In the genomic region with DNA sequence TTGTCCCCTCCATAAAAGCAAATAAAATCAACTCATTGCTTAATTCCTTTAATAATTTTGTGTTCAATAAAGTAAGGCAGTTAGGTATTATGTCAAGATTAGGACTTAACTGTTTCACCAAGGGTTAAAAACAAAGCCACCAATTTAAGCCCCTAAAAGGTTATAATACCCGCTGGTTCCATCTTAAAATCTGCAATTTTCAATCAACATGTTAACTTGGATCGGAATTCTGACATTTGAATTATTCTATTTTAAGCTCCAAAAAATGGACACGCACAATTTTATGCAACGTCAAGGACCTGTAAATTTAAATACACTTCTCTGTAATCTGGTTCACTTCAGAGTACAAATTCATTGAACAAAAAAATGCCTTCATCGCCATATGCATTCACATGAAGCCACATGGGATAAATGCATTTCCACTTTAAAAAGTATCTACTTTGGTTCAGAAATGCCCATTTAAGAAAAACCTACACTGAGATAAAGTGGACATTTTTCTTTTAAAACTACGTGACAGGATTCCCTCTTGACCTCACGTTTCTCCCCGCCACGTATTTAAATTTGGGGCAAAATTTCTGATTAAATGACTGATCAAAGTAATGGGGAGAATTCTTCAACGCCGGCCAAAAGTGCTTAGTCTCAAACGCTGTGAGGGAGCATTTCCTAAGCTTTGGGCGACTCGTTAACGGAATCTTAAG, we compare ENCODE assay signal across 8 cellular contexts. TPM values are rescaled to one million over a fixed set of nuclear protein-coding genes. Genes with fewer than 3 reads are reported as not detected.
DNase-seq lines count a peak whose midpoint lies in the region; ATAC-seq and TF ChIP-seq lines count a peak whose summit lies in the region.

No MANE protein-coding gene starts in this region.

- no peaks in the 10 kb centered on the region for H4K20me1 ChIP-seq in SU-DHL-6 (ENCODE audit: low read depth, low read length)
- H4K20me1 ChIP-seq in fibroblast of lung (ENCODE audit: control insufficient read depth, extremely low read depth, insufficient read depth, low read length): no peaks in the 10 kb centered on the region

- H3K79me2 ChIP-seq in SU-DHL-6 (ENCODE audit: insufficient read depth, low read length): peaks cover 61% of the 10 kb centered on the region
- H3K79me2 ChIP-seq in fibroblast of lung (ENCODE audit: control insufficient read depth, insufficient read depth, low read length): peaks cover 53% of the 10 kb centered on the region

- no peaks in the 10 kb centered on the region for H3K9me3 Mint-ChIP-seq in activated naive CD4-positive, alpha-beta T cell treated with anti-CD3 and anti-CD28 coated beads for 36 hours

- H3K27ac Mint-ChIP-seq in activated naive CD4-positive, alpha-beta T cell treated with anti-CD3 and anti-CD28 coated beads for 36 hours: peak overlapping the region; percentile 100

- H3F3A ChIP-seq in SU-DHL-6 (ENCODE audit: insufficient read depth): peaks cover 15% of the 10 kb centered on the region

- H3K9me3 ChIP-seq in SU-DHL-6 (ENCODE audit: insufficient read depth, low read length) (no peaks in the 10 kb centered on the region), fibroblast of lung (ENCODE audit: control insufficient read depth, insufficient read depth, low read depth, low read length) (no peaks in the 10 kb centered on the region)

- H3K36me3 ChIP-seq in SU-DHL-6 (ENCODE audit: low read length): no peaks in the 10 kb centered on the region
- no peaks in the 10 kb centered on the region for H3K36me3 ChIP-seq in fibroblast of lung (ENCODE audit: control insufficient read depth, insufficient read depth, low read length)
- peaks cover 3% of the 10 kb centered on the region for H3K36me3 ChIP-seq in rectal smooth muscle tissue (ENCODE audit: control insufficient read depth, insufficient read depth, low read length)

- peaks cover 35% of the 10 kb centered on the region for H3K4me1 Mint-ChIP-seq in activated naive CD4-positive, alpha-beta T cell treated with anti-CD3 and anti-CD28 coated beads for 36 hours (ENCODE audit: low read depth)

- peak overlapping the region; percentile 96 for H3K4me3 Mint-ChIP-seq in activated naive CD4-positive, alpha-beta T cell treated with anti-CD3 and anti-CD28 coated beads for 36 hours

- no peak for TF ChIP-seq CTCF in SU-DHL-6 (IDR thresholded peaks at IDR 0.05; ENCODE audit: insufficient read depth, low read length, poor library complexity, severe bottlenecking)
- TF ChIP-seq CTCF in fibroblast of lung (conservative IDR thresholded peaks at IDR 0.05 in 1 of 2, IDR thresholded peaks at IDR 0.05 in 1 of 2; ENCODE audit: low read depth in 1 of 2, low read length in 2 of 2): no peak

- no peaks in the 10 kb centered on the region for H3K9me2 ChIP-seq in SU-DHL-6 (replicated peaks; ENCODE audit: insufficient read depth, low read length)

- H3K27ac ChIP-seq in SU-DHL-6 (ENCODE audit: low read depth, low read length) (peak overlapping the region; percentile 98), fibroblast of lung (ENCODE audit: insufficient read depth, low read length) (peak overlapping the region; percentile 91), rectal smooth muscle tissue (ENCODE audit: low read depth, low read length) (peak overlapping the region; percentile 94)

- H3K4me1 ChIP-seq in fibroblast of lung (ENCODE audit: control insufficient read depth, extremely low read depth, insufficient read depth, low read length): peaks cover 3% of the 10 kb centered on the region
- H3K4me1 ChIP-seq in rectal smooth muscle tissue (ENCODE audit: control insufficient read depth, insufficient read depth, low read length): peaks cover 3% of the 10 kb centered on the region

- H3K4me2 ChIP-seq in SU-DHL-6 (ENCODE audit: low read depth, low read length, poor library complexity, severe bottlenecking): peak overlapping the region; percentile 96
- peak overlapping the region; percentile 91 for H3K4me2 ChIP-seq in fibroblast of lung (ENCODE audit: extremely low read depth, insufficient read depth, low read length)

- CTCF ChIA-PET in activated naive CD4-positive, alpha-beta T cell treated with anti-CD3 and anti-CD28 coated beads for 36 hours (lab: Charles Lee): interaction anchor here (0.9 to 1.4 kb wide), 3 partner anchors 9 to 105 kb away, joined by 3 to 4 read pairs (median 3); no protein-coding TSS in a partner anchor

- no peaks in the 10 kb centered on the region for H3K36me3 Mint-ChIP-seq in activated naive CD4-positive, alpha-beta T cell treated with anti-CD3 and anti-CD28 coated beads for 36 hours (ENCODE audit: low read depth)

- no peaks in the 10 kb centered on the region for H3K27me3 Mint-ChIP-seq in activated naive CD4-positive, alpha-beta T cell treated with anti-CD3 and anti-CD28 coated beads for 36 hours (ENCODE audit: low read depth)

- no peak for DNase-seq in activated naive CD4-positive, alpha-beta T cell treated with anti-CD3 and anti-CD28 coated beads for 36 hours
- DNase-seq in activated naive CD4-positive, alpha-beta T cell (lab: John Stamatoyannopoulos, UW): no peak
- peak; percentile 19 to 49 for DNase-seq in fibroblast of lung (ENCODE audit: low read depth in 2 of 2)
- no peak for DNase-seq in NCI-H2029 treated with DMSO at 0.1 percent for 48 hours (lab: John Stamatoyannopoulos, UW)

- H3K9ac ChIP-seq in SU-DHL-6 (ENCODE audit: low read length) (peak overlapping the region; percentile 72), fibroblast of lung (ENCODE audit: insufficient read depth, low read length) (peak overlapping the region; percentile 73), rectal smooth muscle tissue (ENCODE audit: low read length) (peak overlapping the region; percentile 53)

- intact Hi-C loops in activated naive CD4-positive, alpha-beta T cell treated with anti-CD3 and anti-CD28 coated beads for 36 hours (cut with micrococcal nuclease): no loop called here

- H3K27me3 ChIP-seq in SU-DHL-6 (ENCODE audit: low read length): no peaks in the 10 kb centered on the region
- no peaks in the 10 kb centered on the region for H3K27me3 ChIP-seq in fibroblast of lung (ENCODE audit: control insufficient read depth, insufficient read depth, low read length)
- no peaks in the 10 kb centered on the region for H3K27me3 ChIP-seq in rectal smooth muscle tissue (ENCODE audit: control insufficient read depth, insufficient read depth, low read length)

- H2AFZ ChIP-seq in SU-DHL-6 (ENCODE audit: low read depth, low read length, severe bottlenecking): peak overlapping the region; percentile 53
- H2AFZ ChIP-seq in fibroblast of lung (ENCODE audit: low read length): peak overlapping the region; percentile 76

- ATAC-seq in HG03097 (IDR thresholded peaks at IDR 0.05; ENCODE audit: low FRiP score, unreplicated experiment) (no peak), HG03520 (IDR thresholded peaks at IDR 0.05; ENCODE audit: unreplicated experiment) (no peak)

- H3K4me3 ChIP-seq in SU-DHL-6 (ENCODE audit: insufficient read depth, low read length, poor library complexity, severe bottlenecking): peak overlapping the region; percentile 98
- peak overlapping the region; percentile 47 to 98 (median 78) for H3K4me3 ChIP-seq in fibroblast of lung (replicated peaks in 1 of 4; ENCODE audit: control extremely low read depth in 1 of 4, insufficient read depth in 1 of 4, low read depth in 3 of 4, low read length in 4 of 4)
- H3K4me3 ChIP-seq in rectal smooth muscle tissue (ENCODE audit: low read length): peak overlapping the region; percentile 99

RNA-seq across cellular contexts. Expression of gene GIN1, which starts 0.7 kb away (rescaled TPM):
- 10 to 100 TPM; 11.0 to 13.0 TPM for total RNA-seq in activated naive CD4-positive, alpha-beta T cell treated with anti-CD3 and anti-CD28 coated beads for 36 hours
- total RNA-seq in fibroblast of lung: 7.2 and 7.6 TPM in 2 replicates
- 4.0 and 4.3 TPM in 2 replicates for polyA plus RNA-seq in fibroblast of lung
- 5.4 and 5.6 TPM in 2 replicates for polyA plus RNA-seq in fibroblast of lung (2012)
- polyA minus RNA-seq in fibroblast of lung (ENCODE audit: low replicate concordance): not detected in 2 replicates

RNA-seq across cellular contexts. Expression of gene PPIP5K2, which starts 0.9 kb away (rescaled TPM):
- 10 to 100 TPM; 35.8 to 45.0 TPM for total RNA-seq in activated naive CD4-positive, alpha-beta T cell treated with anti-CD3 and anti-CD28 coated beads for 36 hours
- 41.6 and 42.1 TPM in 2 replicates for total RNA-seq in fibroblast of lung
- 45.6 and 49.3 TPM in 2 replicates for polyA plus RNA-seq in fibroblast of lung
- polyA plus RNA-seq in fibroblast of lung (2012): 23.9 and 26.9 TPM in 2 replicates
- polyA minus RNA-seq in fibroblast of lung (ENCODE audit: low replicate concordance): 26.0 and 39.5 TPM in 2 replicates

Comparison
In these comparisons a context has a peak if more than half of its experiments do, and no peak if none do; other contexts are left out.
1. DNase-seq: peak in fibroblast of lung (2 of 2); none in activated naive CD4-positive, alpha-beta T cell treated with anti-CD3 and anti-CD28 coated beads for 36 hours (single experiment), activated naive CD4-positive, alpha-beta T cell (0 of 4) and NCI-H2029 treated with DMSO at 0.1 percent for 48 hours (single experiment).
2. Peak in every context shown above with its lines, with median percentiles within 50 percentile points of each other: H3K27ac ChIP-seq, H3K4me3 ChIP-seq and H3K9ac ChIP-seq.